ENCODE assay signal across 12 cellular contexts in the genomic region with DNA sequence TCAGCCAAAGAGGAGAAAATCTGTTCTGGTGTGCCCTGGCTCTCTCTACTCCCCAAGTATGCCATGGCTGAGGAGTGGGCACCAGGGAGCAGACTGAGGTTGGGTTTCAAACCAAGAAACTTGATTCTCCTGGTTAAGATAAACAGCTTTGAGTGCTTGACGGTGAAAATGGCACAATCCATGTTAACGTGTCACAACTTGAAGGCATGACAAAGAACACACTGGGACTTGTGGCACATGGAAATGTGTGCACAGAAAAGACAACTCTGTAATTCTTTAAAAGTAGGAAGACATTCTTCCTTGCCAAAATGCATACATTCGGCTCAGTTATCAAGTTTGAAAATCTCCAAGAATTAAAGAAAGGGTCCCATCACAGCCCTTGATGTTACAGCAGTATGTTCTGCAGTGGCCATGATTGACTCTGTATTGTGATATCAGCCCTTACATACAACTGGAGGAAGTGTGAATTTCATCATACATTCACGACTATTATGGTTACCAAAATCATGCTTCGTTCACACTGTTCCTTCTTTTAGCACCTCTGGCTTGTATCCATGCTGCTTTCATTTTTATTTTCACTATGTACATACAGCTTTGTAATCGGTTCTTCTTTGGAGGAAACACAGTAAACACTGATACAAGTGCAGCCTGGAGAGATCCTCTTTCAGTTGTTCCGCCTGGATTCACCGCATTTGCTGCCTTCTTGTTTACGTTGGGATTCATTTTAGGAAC. TPM values are rescaled to one million over a fixed set of nuclear protein-coding genes. Genes with fewer than 3 reads are reported as not detected.
DNase-seq lines count a peak whose midpoint lies in the region; ATAC-seq and TF ChIP-seq lines count a peak whose summit lies in the region.
"Had no signal": no experiment of that assay in that cellular context is flagged by ENCODE, and none has a peak within 500 bp of the region (broad histone marks: within the 10 kb centered on the region; RNA-seq: fewer than 3 reads in every experiment).

No MANE protein-coding gene starts in this region.

- H3K27me3 ChIP-seq in left ventricle myocardium inferior (ENCODE audit: low read depth) (no peaks in the 10 kb centered on the region), upper lobe of right lung (no peaks in the 10 kb centered on the region)

- H3K9me3 ChIP-seq in left ventricle myocardium inferior (replicated peaks) (no peaks in the 10 kb centered on the region), upper lobe of right lung (no peaks in the 10 kb centered on the region)

- no peak overlapping the region for H3K27ac ChIP-seq in left ventricle myocardium inferior (replicated peaks)
- H3K27ac ChIP-seq in upper lobe of right lung: no peak overlapping the region

- ATAC-seq in Right ventricle myocardium inferior (peak; percentile 39), upper lobe of right lung (peak; percentile 83), GM19328 (IDR thresholded peaks at IDR 0.05; ENCODE audit: unreplicated experiment) (no peak), GM18511 (IDR thresholded peaks at IDR 0.05; ENCODE audit: unreplicated experiment) (no peak)
- ATAC-seq: T-helper 17 cell had no signal

- H3K4me1 ChIP-seq in left ventricle myocardium inferior (no peaks in the 10 kb centered on the region), upper lobe of right lung (no peaks in the 10 kb centered on the region)

- TF ChIP-seq CTCF in left ventricle myocardium inferior (IDR thresholded peaks at IDR 0.05; ENCODE audit: borderline replicate concordance) (no peak), fibroblast of villous mesenchyme (IDR thresholded peaks at IDR 0.05; ENCODE audit: insufficient read depth, low read depth, low read length) (no peak), upper lobe of right lung (IDR thresholded peaks at IDR 0.05) (no peak)

- no peak for DNase-seq in Right ventricle myocardium inferior (ENCODE audit: missing footprints)
- DNase-seq in left ventricle myocardium inferior: no peak
- peak; percentile 93 for DNase-seq in NCI-H345 (lab: John Stamatoyannopoulos, UW)
- peak; percentile 12 for DNase-seq in fibroblast of villous mesenchyme (ENCODE audit: low read depth)
- DNase-seq in upper lobe of right lung: no peak
- no peak for DNase-seq in OCI-M2 (lab: John Stamatoyannopoulos, UW; ENCODE audit: unreplicated experiment)
- DNase-seq: activated T-cell treated with anti-CD3 and anti-CD28 coated beads for 4 hours; cerebellar nuclear complex; stimulated activated CD4-positive, alpha-beta T cell treated with anti-CD3 and anti-CD28 coated beads, Interleukin-4, amount 100 ng/mL, for 24 hours; T-helper 17 cell had no signal

- H3K4me3 ChIP-seq in left ventricle myocardium inferior: no peak overlapping the region
- no peak overlapping the region for H3K4me3 ChIP-seq in fibroblast of villous mesenchyme (ENCODE audit: low read depth, low read length)
- no peak overlapping the region for H3K4me3 ChIP-seq in upper lobe of right lung

- H3K36me3 ChIP-seq in left ventricle myocardium inferior (no peaks in the 10 kb centered on the region), upper lobe of right lung (no peaks in the 10 kb centered on the region)

- intact Hi-C loops in Right ventricle myocardium inferior (cut with DNase I) (no loop called here), left ventricle myocardium inferior (cut with micrococcal nuclease) (no loop called here), upper lobe of right lung (cut with DNase I) (no loop called here)

RNA-seq across cellular contexts. Expression of gene ACTG2, which starts 15.6 kb away (rescaled TPM):
- 1.9 TPM for total RNA-seq in Right ventricle myocardium inferior
- 1.6 TPM for total RNA-seq in left ventricle myocardium inferior
- total RNA-seq in fibroblast of villous mesenchyme: 59.6 and 113 TPM in 2 replicates
- 37.9 TPM for total RNA-seq in upper lobe of right lung
- total RNA-seq: T-helper 17 cell had no signal

RNA-seq across cellular contexts. Expression of gene STAMBP, which starts 48.5 kb away (rescaled TPM):
- total RNA-seq in Right ventricle myocardium inferior (27.8 TPM), left ventricle myocardium inferior (35.5 TPM), fibroblast of villous mesenchyme (22.9 and 28.5 TPM in 2 replicates), upper lobe of right lung (29.9 TPM)

RNA-seq across cellular contexts. Expression of gene DGUOK, which starts 49.4 kb away (rescaled TPM):
- total RNA-seq in Right ventricle myocardium inferior: 17.9 TPM
- total RNA-seq in left ventricle myocardium inferior: 21.9 TPM
- total RNA-seq in fibroblast of villous mesenchyme: 73.8 and 81.2 TPM in 2 replicates
- total RNA-seq in upper lobe of right lung: 34.4 TPM

Comparison
In these comparisons a context has a peak if more than half of its experiments do, and no peak if none do; other contexts are left out.
1. ATAC-seq: peak in Right ventricle myocardium inferior (single experiment) and upper lobe of right lung (single experiment); none in GM19328 (single experiment) and GM18511 (single experiment).
2. DNase-seq: peak in NCI-H345 (single experiment) and fibroblast of villous mesenchyme (single experiment); none in Right ventricle myocardium inferior (single experiment), left ventricle myocardium inferior (single experiment), upper lobe of right lung (single experiment) and OCI-M2 (single experiment).
3. RNA of gene ACTG2, which starts 15.6 kb away (total RNA-seq): 59.6 to 113 TPM in fibroblast of villous mesenchyme and 37.9 TPM in upper lobe of right lung (single experiment); 1.9 TPM in Right ventricle myocardium inferior (single experiment) and 1.6 TPM in left ventricle myocardium inferior (single experiment); every median in the first group is over 10 times any median in the second.